In the genomic region with DNA sequence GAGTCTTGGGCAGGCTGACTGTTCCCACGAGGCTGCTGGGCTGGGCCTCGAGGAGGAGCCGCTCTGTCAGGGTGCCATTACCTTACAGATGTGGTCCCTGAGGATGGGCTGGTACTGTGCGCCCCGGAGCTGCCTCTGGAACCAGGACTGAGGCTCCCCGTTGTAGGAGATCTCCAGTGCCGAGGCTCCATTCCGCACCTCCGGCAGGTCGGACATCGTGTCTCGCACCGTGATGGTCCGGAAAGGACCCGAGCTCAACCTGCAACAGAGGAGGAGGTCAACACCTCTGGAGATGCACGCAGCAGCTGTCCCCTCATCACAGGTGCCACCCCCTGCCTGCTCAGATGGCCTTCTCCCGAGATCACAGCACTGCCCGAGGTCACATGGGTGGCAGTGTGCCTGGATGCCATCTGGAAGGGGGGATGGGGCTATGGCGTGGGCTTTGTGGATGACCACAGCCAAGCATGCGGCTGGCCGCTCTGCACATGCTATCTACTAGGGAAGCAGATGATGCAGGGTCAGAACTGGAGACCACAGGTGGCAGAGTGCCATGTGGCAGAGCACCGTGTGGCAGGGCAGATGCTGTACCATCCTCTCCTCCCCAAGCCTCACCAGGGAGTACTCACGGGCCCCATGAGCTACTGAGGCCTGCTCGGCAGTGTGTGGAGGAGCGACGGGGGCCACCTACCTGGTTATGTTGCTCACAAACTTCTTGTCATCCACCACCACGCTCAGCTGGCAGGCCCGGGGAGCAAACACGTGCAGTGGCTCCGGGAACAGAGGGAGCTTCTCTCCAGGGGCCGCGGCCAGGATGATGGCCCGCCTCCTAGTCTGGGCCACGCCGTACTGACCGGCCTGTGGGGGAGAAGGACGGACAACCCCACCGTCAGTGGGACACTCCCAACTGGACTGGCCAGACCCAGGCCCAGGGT, we compare ENCODE assay signal across 1 cellular context.
TF ChIP-seq lines count a peak whose summit lies in the region.

No MANE protein-coding gene starts in this region.

TF ChIP-seq in GM12878, 131 proteins besides CTCF, POLR2A, EP300 and RAD21:
- TF ChIP-seq ETV6 (conservative IDR thresholded peaks at IDR 0.05 in 1 of 2, IDR thresholded peaks at IDR 0.05 in 1 of 2; ENCODE audit: borderline replicate concordance in 1 of 2, low read depth in 1 of 2), result no peak
- TF ChIP-seq BMI1 (IDR thresholded peaks at IDR 0.05; ENCODE audit: borderline replicate concordance), result no peak
- TF ChIP-seq RUNX3 (IDR thresholded peaks at IDR 0.05; ENCODE audit: low read length), result no peak
- TF ChIP-seq, protein P1, sequence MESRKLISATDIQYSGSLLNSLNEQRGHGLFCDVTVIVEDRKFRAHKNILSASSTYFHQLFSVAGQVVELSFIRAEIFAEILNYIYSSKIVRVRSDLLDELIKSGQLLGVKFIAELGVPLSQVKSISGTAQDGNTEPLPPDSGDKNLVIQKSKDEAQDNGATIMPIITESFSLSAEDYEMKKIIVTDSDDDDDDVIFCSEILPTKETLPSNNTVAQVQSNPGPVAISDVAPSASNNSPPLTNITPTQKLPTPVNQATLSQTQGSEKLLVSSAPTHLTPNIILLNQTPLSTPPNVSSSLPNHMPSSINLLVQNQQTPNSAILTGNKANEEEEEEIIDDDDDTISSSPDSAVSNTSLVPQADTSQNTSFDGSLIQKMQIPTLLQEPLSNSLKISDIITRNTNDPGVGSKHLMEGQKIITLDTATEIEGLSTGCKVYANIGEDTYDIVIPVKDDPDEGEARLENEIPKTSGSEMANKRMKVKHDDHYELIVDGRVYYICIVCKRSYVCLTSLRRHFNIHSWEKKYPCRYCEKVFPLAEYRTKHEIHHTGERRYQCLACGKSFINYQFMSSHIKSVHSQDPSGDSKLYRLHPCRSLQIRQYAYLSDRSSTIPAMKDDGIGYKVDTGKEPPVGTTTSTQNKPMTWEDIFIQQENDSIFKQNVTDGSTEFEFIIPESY (IDR thresholded peaks at IDR 0.05), result no peak
- TF ChIP-seq NR2F1 (conservative IDR thresholded peaks at IDR 0.05), result no peak
